Comparison of ENCODE assay signal across 1 cellular context in genomic region chr7:73715648-73716317, GRCh38.
TF ChIP-seq lines count a peak whose summit lies in the region.

No MANE protein-coding gene starts in this region.

TF ChIP-seq in H1, 55 proteins besides CTCF, POLR2A, EP300 and RAD21:
- no peak for TF ChIP-seq JUND (IDR thresholded peaks at IDR 0.05; ENCODE audit: low read length)
- TF ChIP-seq, protein P1, sequence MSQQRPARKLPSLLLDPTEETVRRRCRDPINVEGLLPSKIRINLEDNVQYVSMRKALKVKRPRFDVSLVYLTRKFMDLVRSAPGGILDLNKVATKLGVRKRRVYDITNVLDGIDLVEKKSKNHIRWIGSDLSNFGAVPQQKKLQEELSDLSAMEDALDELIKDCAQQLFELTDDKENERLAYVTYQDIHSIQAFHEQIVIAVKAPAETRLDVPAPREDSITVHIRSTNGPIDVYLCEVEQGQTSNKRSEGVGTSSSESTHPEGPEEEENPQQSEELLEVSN (IDR thresholded peaks at IDR 0.05), result no peak
- no peak for TF ChIP-seq CREB1 (IDR thresholded peaks at IDR 0.05)
- TF ChIP-seq TAF1 (IDR thresholded peaks at IDR 0.05; ENCODE audit: low read depth, low read length), result no peak
- TF ChIP-seq SRF (IDR thresholded peaks at IDR 0.05; ENCODE audit: low read depth, low read length), result no peak
- TF ChIP-seq JUN (IDR thresholded peaks at IDR 0.05; ENCODE audit: low read depth, low read length), result no peak
- no peak for TF ChIP-seq SIN3A (conservative IDR thresholded peaks at IDR 0.05 in 1 of 2, IDR thresholded peaks at IDR 0.05 in 1 of 2; ENCODE audit: low read depth in 1 of 2, low read length in 2 of 2)
- no peak for TF ChIP-seq NANOG (IDR thresholded peaks at IDR 0.05; ENCODE audit: insufficient read depth, low read depth, low read length, poor library complexity, severe bottlenecking)
- TF ChIP-seq SIX5 (IDR thresholded peaks at IDR 0.05; ENCODE audit: low read depth, low read length), result no peak
